ENCODE assay signal across 9 cellular contexts in genomic region chr15:50183112-50183794, GRCh38. TPM values are rescaled to one million over a fixed set of nuclear protein-coding genes. Genes with fewer than 3 reads are reported as not detected.
DNase-seq lines count a peak whose midpoint lies in the region; ATAC-seq, FAIRE-seq and TF ChIP-seq lines count a peak whose summit lies in the region.
"Had no signal": no experiment of that assay in that cellular context is flagged by ENCODE, and none has a peak within 500 bp of the region (broad histone marks: within the 10 kb centered on the region; RNA-seq: fewer than 3 reads in every experiment).

No MANE protein-coding gene starts in this region.

- intact Hi-C loops in cardiac septum (cut with DNase I): no loop called here

- H3K4me1 Mint-ChIP-seq in activated T-cell treated with anti-CD3 and anti-CD28 coated beads, Interleukin-2, amount 50 U/mL, for 4 hours (ENCODE audit: low read depth): peaks cover 16% of the 10 kb centered on the region
- H3K4me1 Mint-ChIP-seq in natural killer cell treated with Interleukin-12 subunit alpha and Interleukin-12 subunit beta and Interleukin-15 and Interleukin-18, amount 100 ng/mL, for 72 hours (ENCODE audit: low read depth in 2 of 2): peaks cover 48% of the 10 kb centered on the region in 2 donors

- H3K27ac Mint-ChIP-seq in natural killer cell treated with Interleukin-12 subunit alpha and Interleukin-12 subunit beta and Interleukin-15 and Interleukin-18, amount 100 ng/mL, for 72 hours: peak overlapping the region; percentile 97 to 99

- ATAC-seq in HG02981 (IDR thresholded peaks at IDR 0.05; ENCODE audit: unreplicated experiment): peak; percentile 45
- peak; percentile 66 to 67 for ATAC-seq in activated T-cell treated with anti-CD3 and anti-CD28 coated beads, Interleukin-2, amount 50 U/mL, for 4 hours
- peak; percentile 76 to 77 for ATAC-seq in natural killer cell treated with Interleukin-12 subunit alpha and Interleukin-12 subunit beta and Interleukin-15 and Interleukin-18, amount 100 ng/mL, for 72 hours

- H3K4me3 Mint-ChIP-seq in activated T-cell treated with anti-CD3 and anti-CD28 coated beads, Interleukin-2, amount 50 U/mL, for 4 hours: peak overlapping the region; percentile 89
- peak overlapping the region; percentile 93 for H3K4me3 Mint-ChIP-seq in natural killer cell treated with Interleukin-12 subunit alpha and Interleukin-12 subunit beta and Interleukin-15 and Interleukin-18, amount 100 ng/mL, for 72 hours

- TF ChIP-seq POLR2A in GM12891 (IDR thresholded peaks at IDR 0.05; ENCODE audit: low read depth, low read length): no peak

- H3K9me3 Mint-ChIP-seq in activated T-cell treated with anti-CD3 and anti-CD28 coated beads, Interleukin-2, amount 50 U/mL, for 4 hours: no peaks in the 10 kb centered on the region
- H3K9me3 Mint-ChIP-seq in natural killer cell treated with Interleukin-12 subunit alpha and Interleukin-12 subunit beta and Interleukin-15 and Interleukin-18, amount 100 ng/mL, for 72 hours: no peaks in the 10 kb centered on the region

- FAIRE-seq in GM12891 (lab: Jason Lieb, UNC): peak; percentile 64
- FAIRE-seq: endometrium had no signal

- H3K36me3 Mint-ChIP-seq in activated T-cell treated with anti-CD3 and anti-CD28 coated beads, Interleukin-2, amount 50 U/mL, for 4 hours (ENCODE audit: insufficient read depth): no peaks in the 10 kb centered on the region
- H3K36me3 Mint-ChIP-seq in natural killer cell treated with Interleukin-12 subunit alpha and Interleukin-12 subunit beta and Interleukin-15 and Interleukin-18, amount 100 ng/mL, for 72 hours: peaks cover 12% of the 10 kb centered on the region

- H3K27me3 Mint-ChIP-seq in activated T-cell treated with anti-CD3 and anti-CD28 coated beads, Interleukin-2, amount 50 U/mL, for 4 hours (ENCODE audit: low read depth): peaks cover 27% of the 10 kb centered on the region
- no peaks in the 10 kb centered on the region for H3K27me3 Mint-ChIP-seq in natural killer cell treated with Interleukin-12 subunit alpha and Interleukin-12 subunit beta and Interleukin-15 and Interleukin-18, amount 100 ng/mL, for 72 hours

- DNase-seq in GM12891 (ENCODE audit: insufficient read length, low spot score) (peak; percentile 35), iPS-NIHi7 (ENCODE audit: extremely low spot score) (no peak), NCI-H510A treated with DMSO at 0.1 percent for 48 hours (lab: John Stamatoyannopoulos, UW) (no peak), cardiac septum (ENCODE audit: low spot score) (no peak), GDM1 (lab: John Stamatoyannopoulos, UW) (no peak)
- DNase-seq in activated T-cell treated with anti-CD3 and anti-CD28 coated beads, Interleukin-2, amount 50 U/mL, for 4 hours: no peak
- no peak for DNase-seq in natural killer cell treated with Interleukin-12 subunit alpha and Interleukin-12 subunit beta and Interleukin-15 and Interleukin-18, amount 100 ng/mL, for 72 hours (ENCODE audit: low spot score)

TF ChIP-seq in GM12891, 5 proteins besides CTCF, POLR2A, EP300 and RAD21:
- TF ChIP-seq TAF1 (IDR thresholded peaks at IDR 0.05; ENCODE audit: low read depth, low read length) (no peak), PAX5 (IDR thresholded peaks at IDR 0.05; ENCODE audit: insufficient read depth, low read length, severe bottlenecking) (no peak), SPI1 (IDR thresholded peaks at IDR 0.05; ENCODE audit: low read depth, low read length) (no peak), POLR2AphosphoS5 (IDR thresholded peaks at IDR 0.05; ENCODE audit: low read depth, low read length) (no peak), POU2F2 (IDR thresholded peaks at IDR 0.05; ENCODE audit: low read depth, low read length) (no peak)

RNA-seq across cellular contexts. Expression of gene SLC27A2, which starts 1.3 kb away (rescaled TPM):
- 0.22 TPM for polyA plus RNA-seq in GM12891 (2012; ENCODE audit: low read depth, missing spikeins)
- total RNA-seq in activated T-cell treated with anti-CD3 and anti-CD28 coated beads, Interleukin-2, amount 50 U/mL, for 4 hours: 10 to 100 TPM in 2 of 3 donors, 1 to 10 TPM in 1; 7.2 to 15.0 (median 14.4) TPM
- 10 to 100 TPM; 72.6 to 77.6 TPM for total RNA-seq in natural killer cell treated with Interleukin-12 subunit alpha and Interleukin-12 subunit beta and Interleukin-15 and Interleukin-18, amount 100 ng/mL, for 72 hours
- not detected for total RNA-seq in cardiac septum
